ENCODE assay signal across 23 cellular contexts in genomic region chr6:134730013-134730412, GRCh38.
A peak's percentile ranks its signal among the peaks of the same experiment; 100 is the strongest.
DNase-seq lines count a peak whose midpoint lies in the region; ATAC-seq, FAIRE-seq and TF ChIP-seq lines count a peak whose summit lies in the region.
"Had no signal": no experiment of that assay in that cellular context is flagged by ENCODE, and none has a peak within 500 bp of the region (broad histone marks: within the 10 kb centered on the region; RNA-seq: fewer than 3 reads in every experiment).

No MANE protein-coding gene starts in this region.

- H3K4ac ChIP-seq in H1 (replicated peaks; ENCODE audit: insufficient read length, low read depth, low read length) (no peak overlapping the region), mesendoderm (ENCODE audit: low read depth, low read length) (no peak overlapping the region)

- TF ChIP-seq EP300 in H1 (IDR thresholded peaks at IDR 0.05; ENCODE audit: borderline replicate concordance in 1 of 2, low read depth in 2 of 2, low read length in 2 of 2), result no peak

- peak in 2 of 3 experiments; percentile 34; a peak in 2 of 4 replicates for TF ChIP-seq CTCF in H1 (IDR thresholded peaks at IDR 0.05; ENCODE audit: control extremely low read depth in 1 of 3, insufficient read depth in 1 of 3, low read depth in 1 of 3, low read length in 3 of 3)

- H2AFZ ChIP-seq in H1 (ENCODE audit: low read length), result 0 out of 2 replicates have a peak overlapping the region, but pooled peaks have one; percentile 24

- no peak overlapping the region for H3K4me2 ChIP-seq in H1 (ENCODE audit: insufficient read depth in 1 of 2, low read depth in 2 of 2, low read length in 2 of 2)
- no peak overlapping the region for H3K4me2 ChIP-seq in mesendoderm (ENCODE audit: low read length)
- H3K4me2 ChIP-seq: A549, BLaER1 had no signal

- H3K9ac ChIP-seq in HUES48 (ENCODE audit: low read depth, low read length) (no peak overlapping the region), H1 (replicated peaks in 1 of 4; ENCODE audit: extremely low read depth in 1 of 4, low read depth in 3 of 4, low read length in 3 of 4) (no peak overlapping the region), mesendoderm (ENCODE audit: low read length) (no peak overlapping the region)
- H3K9ac ChIP-seq: BLaER1 had no signal

- H2BK15ac ChIP-seq in H1 (ENCODE audit: low read length) (no peak overlapping the region), mesendoderm (replicated peaks; ENCODE audit: low read depth) (no peak overlapping the region)

- H3K79me2 ChIP-seq in H1 (ENCODE audit: control insufficient read depth in 1 of 2, insufficient read depth in 2 of 2, low read length in 2 of 2) (no peaks in the 10 kb centered on the region), mesendoderm (ENCODE audit: control insufficient read depth, insufficient read depth, low read length) (no peaks in the 10 kb centered on the region)

- no peak overlapping the region for H2AK5ac ChIP-seq in H1 (ENCODE audit: low read depth, low read length)
- no peak overlapping the region for H2AK5ac ChIP-seq in mesendoderm (ENCODE audit: low read length)

- H3K18ac ChIP-seq in H1 (ENCODE audit: extremely low read depth, low read length), result no peak overlapping the region
- no peak overlapping the region for H3K18ac ChIP-seq in mesendoderm (ENCODE audit: low read length)

- H3K4me3 ChIP-seq in HUES48 (ENCODE audit: low read depth, low read length) (no peak overlapping the region), H1 (ENCODE audit: extremely low read depth in 1 of 4, insufficient read depth in 2 of 4, low read depth in 3 of 4, low read length in 4 of 4) (no peak overlapping the region), mesendoderm (ENCODE audit: low read length) (no peak overlapping the region)
- H3K4me3 ChIP-seq: A549, BLaER1, SK-N-MC had no signal

- H3K79me1 ChIP-seq in H1 (ENCODE audit: low read depth, low read length) (no peaks in the 10 kb centered on the region), mesendoderm (ENCODE audit: low read length) (no peaks in the 10 kb centered on the region)

- H4K20me1 ChIP-seq in H1 (replicated peaks in 1 of 2; ENCODE audit: control insufficient read depth in 1 of 2, insufficient read depth in 2 of 2, low read length in 2 of 2), result no peaks in the 10 kb centered on the region
- H4K20me1 ChIP-seq: BLaER1 had no signal

- CTCF ChIA-PET in H1 (lab: Charles Lee; ENCODE audit: partially characterized antibody), result interaction anchor here (0.8 to 1.2 kb wide), 4 partner anchors 11 to 23 kb away, joined by 3 read pairs; no protein-coding TSS in a partner anchor

- H3K4me1 ChIP-seq in HUES48 (ENCODE audit: control insufficient read depth, insufficient read depth, low read length), result peaks cover 11% of the 10 kb centered on the region
- peaks cover 0 to 6% (median 3%) of the 10 kb centered on the region in 4 experiments; a peak in 3 of 7 replicates for H3K4me1 ChIP-seq in H1 (replicated peaks in 1 of 4; ENCODE audit: control insufficient read depth in 3 of 4, insufficient read depth in 4 of 4, low read length in 3 of 4)
- no peaks in the 10 kb centered on the region for H3K4me1 ChIP-seq in mesendoderm (ENCODE audit: control insufficient read depth, low read depth, low read length)

- H3K23ac ChIP-seq in H1 (ENCODE audit: insufficient read length), result no peak overlapping the region
- no peak overlapping the region for H3K23ac ChIP-seq in mesendoderm (ENCODE audit: low read length)

- TF ChIP-seq RAD21 in H1 (IDR thresholded peaks at IDR 0.05 in 1 of 2, conservative IDR thresholded peaks at IDR 0.05 in 1 of 2; ENCODE audit: low read depth in 2 of 2, low read length in 2 of 2), result peak; percentile 31 to 40

- ATAC-seq in HG02852 (IDR thresholded peaks at IDR 0.05; ENCODE audit: unreplicated experiment) (no peak), HG03280 (IDR thresholded peaks at IDR 0.05; ENCODE audit: unreplicated experiment) (no peak), HG03039 (IDR thresholded peaks at IDR 0.05; ENCODE audit: unreplicated experiment) (no peak)
- ATAC-seq: A549, Panc1, T-cell had no signal

- H2BK20ac ChIP-seq in H1 (ENCODE audit: low read length), result no peak overlapping the region

- H3K9me3 ChIP-seq in HUES48 (ENCODE audit: control insufficient read depth, insufficient read depth, low read length) (no peaks in the 10 kb centered on the region), H1 (ENCODE audit: insufficient read depth in 2 of 2, low read depth in 1 of 2, low read length in 1 of 2) (no peaks in the 10 kb centered on the region)
- H3K9me3 ChIP-seq: A549, BLaER1 had no signal

- POLR2A ChIA-PET in H1 (lab: Charles Lee; ENCODE audit: partially characterized antibody), result interaction anchor here (1.9 kb wide), 1 partner anchor 10 kb away, joined by 5 read pairs; no protein-coding TSS in a partner anchor

- no peaks in the 10 kb centered on the region for H3K23me2 ChIP-seq in H1 (ENCODE audit: low read depth, low read length)

- H3K56ac ChIP-seq in H1 (replicated peaks; ENCODE audit: insufficient read length, low read depth, low read length) (no peak overlapping the region), mesendoderm (ENCODE audit: low read length) (no peak overlapping the region)

- H2BK120ac ChIP-seq in H1 (replicated peaks; ENCODE audit: low read depth, low read length) (no peak overlapping the region), mesendoderm (ENCODE audit: low read depth, low read length) (no peak overlapping the region)

- no peak overlapping the region for H3K14ac ChIP-seq in H1 (ENCODE audit: insufficient read length)

- H3K36me3 ChIP-seq in HUES48 (ENCODE audit: control insufficient read depth, insufficient read depth, low read length), result no peaks in the 10 kb centered on the region
- no peaks in the 10 kb centered on the region for H3K36me3 ChIP-seq in H1 (ENCODE audit: control insufficient read depth in 2 of 4, insufficient read depth in 4 of 4, low read length in 3 of 4)
- no peaks in the 10 kb centered on the region for H3K36me3 ChIP-seq in mesendoderm (ENCODE audit: control insufficient read depth, insufficient read depth, low read length)
- H3K36me3 ChIP-seq: BLaER1 had no signal

- H2BK12ac ChIP-seq in H1 (ENCODE audit: low read depth, low read length), result no peak overlapping the region

- FAIRE-seq in H1 (lab: Jason Lieb, UNC), result no peak
- FAIRE-seq: A549, GM12892, GM18507 had no signal

- peak overlapping the region; percentile 41 for H3K27ac ChIP-seq in HUES48 (ENCODE audit: low read depth, low read length)
- no peak overlapping the region for H3K27ac ChIP-seq in H1 (ENCODE audit: low read depth, low read length)
- no peak overlapping the region for H3K27ac ChIP-seq in mesendoderm (ENCODE audit: low read depth, low read length)
- H3K27ac ChIP-seq: BLaER1, SK-N-MC had no signal

- no peak overlapping the region for H2BK5ac ChIP-seq in H1 (ENCODE audit: low read depth, low read length)
- H2BK5ac ChIP-seq in mesendoderm (ENCODE audit: low read length), result no peak overlapping the region

- WGBS in H1 (ENCODE audit: extremely low coverage in 1 of 2, insufficient coverage in 1 of 2, insufficient read length in 1 of 2, insufficient replicate concordance in 2 of 2, low coverage in 1 of 2, low lambda C conversion rate in 2 of 2, missing lambda C conversion rate in 1 of 2), 2 experiments, result 67% methylated on average over 8 of the region's 8 CpGs; no CpG with 5 or more reads in 1 of the 2 experiments
- no CpG with 5 or more reads among the region's 8 CpGs for WGBS in mesendoderm (ENCODE audit: extremely low coverage, insufficient coverage, low lambda C conversion rate)

- DNase-seq in SHP77 (lab: John Stamatoyannopoulos, UW) (peak; percentile 29 to 44), SHP77 treated with DMSO at 0.1 percent for 48 hours (lab: John Stamatoyannopoulos, UW) (no peak), H1 (ENCODE audit: low read depth in 1 of 2, low spot score in 2 of 2) (peak; percentile 9 to 56), mesendoderm (peak; percentile 71)
- DNase-seq: CD4-positive, alpha-beta memory T cell; DMS53; EL; GOT3; MM.1S; NCI-H1092; NCI-H1436 treated with DMSO at 0.1 percent for 48 hours; NCI-H226; T-cell had no signal

- H4K8ac ChIP-seq in H1 (ENCODE audit: extremely low read depth, insufficient read depth, low read length) (peak overlapping the region; percentile 60; the same call in 1 of the 2 replicates), mesendoderm (ENCODE audit: low read depth, low read length) (no peak overlapping the region)

- no peak for TF ChIP-seq POLR2A in H1 (IDR thresholded peaks at IDR 0.05; ENCODE audit: control extremely low read depth in 1 of 2, low read depth in 2 of 2, low read length in 2 of 2)

- H3K27me3 ChIP-seq in HUES48 (ENCODE audit: control insufficient read depth, insufficient read depth, low read length), result no peaks in the 10 kb centered on the region
- no peaks in the 10 kb centered on the region for H3K27me3 ChIP-seq in H1 (replicated peaks in 1 of 4; ENCODE audit: control insufficient read depth in 3 of 4, extremely low read depth in 1 of 4, insufficient read depth in 3 of 4, low read length in 3 of 4)
- no peaks in the 10 kb centered on the region for H3K27me3 ChIP-seq in mesendoderm (ENCODE audit: insufficient read depth, low read length, poor library complexity)
- H3K27me3 ChIP-seq: BLaER1 had no signal

- H4K5ac ChIP-seq in H1 (ENCODE audit: insufficient read length, low read depth, low read length) (no peak overlapping the region), mesendoderm (ENCODE audit: low read length) (no peak overlapping the region)

- H4K91ac ChIP-seq in H1 (replicated peaks; ENCODE audit: insufficient read length, low read length), result no peak overlapping the region

TF ChIP-seq in H1, 55 proteins besides CTCF, POLR2A, EP300 and RAD21 (continues in another document):
- TF ChIP-seq CHD1 (IDR thresholded peaks at IDR 0.05; ENCODE audit: low read depth, low read length) (no peak), TEAD4 (IDR thresholded peaks at IDR 0.05; ENCODE audit: low read depth, low read length) (no peak), CEBPB (IDR thresholded peaks at IDR 0.05; ENCODE audit: low read depth, low read length) (no peak), GABPA (IDR thresholded peaks at IDR 0.05; ENCODE audit: borderline replicate concordance, insufficient read depth, low read length) (no peak), EGR1 (IDR thresholded peaks at IDR 0.05; ENCODE audit: borderline replicate concordance, low read depth, low read length) (no peak), TCF12 (IDR thresholded peaks at IDR 0.05; ENCODE audit: low read depth, low read length) (0 out of 2 replicates have a peak, but pooled peaks have one; percentile 22), RNF2 (IDR thresholded peaks at IDR 0.05; ENCODE audit: borderline replicate concordance, low read depth, low read length, missing control alignments, poor library complexity, severe bottlenecking) (no peak)
